Comparison of ENCODE assay signal across 9 cellular contexts in genomic region chr1:168758503-168758902, GRCh38. TPM values are rescaled to one million over a fixed set of nuclear protein-coding genes. Genes with fewer than 3 reads are reported as not detected.
"Had no signal": no experiment of that assay in that cellular context is flagged by ENCODE, and none has a peak within 500 bp of the region (broad histone marks: within the 10 kb centered on the region; RNA-seq: fewer than 3 reads in every experiment).

No MANE protein-coding gene starts in this region.

- H3K4me3 ChIP-seq: GM23248, HAP-1, K562 had no signal

- FAIRE-seq: HTR-8/SVneo, K562 had no signal

- H3K36me3 ChIP-seq: HAP-1 had no signal

- H2AFZ ChIP-seq: GM23248 had no signal

- H3K4me1 ChIP-seq: HAP-1 had no signal

- H3K9me3 ChIP-seq: HAP-1 had no signal

- H3K27ac ChIP-seq: GM23248 had no signal

- ATAC-seq: K562 had no signal

- H3K9ac ChIP-seq: GM23248 had no signal

- DNase-seq: GM23248, GOT3, H7, IMR-90, KG1 had no signal

RNA-seq across cellular contexts. Expression of gene DPT, which starts 29.5 kb away (rescaled TPM):
- total RNA-seq: H7, HT-29, IMR-90, K562 had no signal
- polyA plus RNA-seq: IMR-90, K562 had no signal
